24 cellular contexts compared by ENCODE assay signal in genomic region chr3:160150525-160150924, GRCh38.
DNase-seq lines count a peak whose midpoint lies in the region; ATAC-seq, FAIRE-seq and TF ChIP-seq lines count a peak whose summit lies in the region.
"Had no signal": no experiment of that assay in that cellular context is flagged by ENCODE, and none has a peak within 500 bp of the region (broad histone marks: within the 10 kb centered on the region; RNA-seq: fewer than 3 reads in every experiment).

No MANE protein-coding gene starts in this region.

- H3K27me3 ChIP-seq in heart left ventricle = no peaks in the 10 kb centered on the region
- H3K27me3 ChIP-seq in thoracic aorta (replicated peaks; ENCODE audit: insufficient read depth) = no peaks in the 10 kb centered on the region
- H3K27me3 ChIP-seq: thyroid gland had no signal

- TF ChIP-seq POLR2A in heart left ventricle (IDR thresholded peaks at IDR 0.05) = no peak

- no peak for FAIRE-seq in RCC 7860 (lab: Jason Lieb, UNC)
- FAIRE-seq: A549 had no signal

- in situ Hi-C loops in KBM-7 (cut with MboI; ENCODE audit: low pct_unique_long_range_greater_than_20kb, low sequenced_read_pairs) = no loop called here

- TF ChIP-seq CTCF in heart left ventricle (IDR thresholded peaks at IDR 0.05) = no peak
- TF ChIP-seq CTCF in thoracic aorta (IDR thresholded peaks at IDR 0.05) = no peak

- peak in 3 of 4 donors; percentile 39 to 89 (median 73) for ATAC-seq in heart left ventricle
- ATAC-seq in Right ventricle myocardium inferior = no peak
- ATAC-seq in thoracic aorta (ENCODE audit: insufficient number of reproducible peaks, low FRiP score, low read depth) = peak; percentile 25
- ATAC-seq: A549, left lobe of liver, T-helper 17 cell had no signal

- WGBS in heart left ventricle, 4 donors = 68 to 91% (median 85%) methylated on average over 2 of the region's 2 CpGs

- intact Hi-C loops in heart left ventricle (cut with DNase I) = loop anchor here in 1 of 10 donors (10.0 kb wide), 1 partner anchor 116 kb away; no protein-coding TSS in a partner anchor
- intact Hi-C loops in Right ventricle myocardium inferior (cut with DNase I) = no loop called here

- DNase-seq in heart left ventricle (no peak), Right ventricle myocardium inferior (ENCODE audit: missing footprints) (no peak), RCC 7860 (ENCODE audit: low spot score) (peak; percentile 22), fibroblast of gingiva (ENCODE audit: low read depth) (peak; percentile 46), thoracic aorta (ENCODE audit: low spot score) (no peak), anterior cingulate cortex (lab: John Stamatoyannopoulos, UW) (no peak), KBM-7 (no peak), T-helper 9 cell (no peak)
- DNase-seq: activated B cell treated with CpG ODN at 0.5 μM for 24 hours; activated CD4-positive, alpha-beta memory T cell treated with anti-CD3 and anti-CD28 coated beads, Interleukin-2, amount 10 ng/mL, durations not matched to agents 7 days and 5 days; activated naive CD4-positive, alpha-beta T cell treated with anti-CD3 and anti-CD28 coated beads, Interleukin-2, amount 50 U/mL, for 16 hours; activated T-cell treated with anti-CD3 and anti-CD28 coated beads, Interleukin-2, amount 50 U/mL, for 48 hours; CD4-positive, alpha-beta T cell; DMS79; effector CD4-positive, alpha-beta T cell; NCI-H1092 treated with DMSO at 0.1 percent for 48 hours; NCI-H2081 treated with DMSO at 0.1 percent for 48 hours; NCI-H524 treated with DMSO at 0.1 percent for 48 hours; stimulated activated CD4-positive, alpha-beta T cell treated with anti-CD3 and anti-CD28 coated beads, Interleukin-12 subunit alpha, Interleukin-12 subunit beta, amount 100 ng/mL, for 4 hours; T-helper 17 cell; thyroid gland had no signal

- H3K36me3 ChIP-seq in heart left ventricle = no peaks in the 10 kb centered on the region
- no peaks in the 10 kb centered on the region for H3K36me3 ChIP-seq in thoracic aorta
- H3K36me3 ChIP-seq: prostate gland, thyroid gland had no signal

- peaks cover 0 to 6% (median 0%) of the 10 kb centered on the region in 12 donors for H3K4me1 ChIP-seq in heart left ventricle
- peaks cover 0 to 9% of the 10 kb centered on the region in 2 donors for H3K4me1 ChIP-seq in thoracic aorta (ENCODE audit: control insufficient read depth in 1 of 2, low read depth in 2 of 2)
- H3K4me1 ChIP-seq: A549, prostate gland, thyroid gland had no signal

- H3K4me3 ChIP-seq in heart left ventricle (no peak overlapping the region), thoracic aorta (no peak overlapping the region)
- H3K4me3 ChIP-seq: A549, prostate gland, thyroid gland had no signal

- no peaks in the 10 kb centered on the region for H3K9me3 ChIP-seq in heart left ventricle
- no peaks in the 10 kb centered on the region for H3K9me3 ChIP-seq in thoracic aorta
- H3K9me3 ChIP-seq: A549, prostate gland, thyroid gland had no signal

- H3K27ac ChIP-seq in heart left ventricle (peak overlapping the region in 1 of 12 donors; percentile 43), thoracic aorta (no peak overlapping the region)
- H3K27ac ChIP-seq: prostate gland, thyroid gland had no signal

Comparison
In these comparisons a context has a peak if more than half of its experiments do, and no peak if none do; other contexts are left out.
1. DNase-seq: peak in RCC 7860 (single experiment) and fibroblast of gingiva (single experiment); none in heart left ventricle (0 of 5), Right ventricle myocardium inferior (single experiment), thoracic aorta (single experiment), anterior cingulate cortex (0 of 58), KBM-7 (single experiment) and T-helper 9 cell (single experiment).